Comparison of ENCODE assay signal across 11 cellular contexts in the genomic region with DNA sequence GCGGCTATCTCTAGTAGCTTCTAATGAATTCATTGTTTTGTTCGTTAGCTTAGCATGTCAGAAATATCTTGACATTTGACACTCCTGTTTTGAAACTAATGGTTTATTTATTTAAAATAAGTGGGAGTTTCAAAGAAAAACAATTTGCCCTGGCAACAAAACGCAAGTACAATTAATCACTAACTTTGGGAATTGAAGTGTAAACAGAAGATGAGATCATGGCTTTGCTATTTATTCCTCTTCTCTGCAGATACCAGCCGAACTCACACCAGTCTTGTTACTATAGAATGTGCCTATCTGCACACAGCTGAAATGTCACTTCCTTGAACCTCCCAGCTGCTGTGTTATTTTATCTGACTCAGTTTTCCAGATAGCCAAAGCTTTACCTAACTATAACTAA. TPM values are rescaled to one million over a fixed set of nuclear protein-coding genes. Genes with fewer than 3 reads are reported as not detected.
DNase-seq lines count a peak whose midpoint lies in the region; ATAC-seq and TF ChIP-seq lines count a peak whose summit lies in the region.
"Had no signal": no experiment of that assay in that cellular context is flagged by ENCODE, and none has a peak within 500 bp of the region (broad histone marks: within the 10 kb centered on the region; RNA-seq: fewer than 3 reads in every experiment).

No MANE protein-coding gene starts in this region.

- H3K4me3 ChIP-seq in epithelial cell of proximal tubule (ENCODE audit: low read depth, low read length): no peak overlapping the region
- H3K4me3 ChIP-seq in muscle layer of duodenum (ENCODE audit: low read depth in 1 of 2, low read length in 2 of 2): no peak overlapping the region
- no peak overlapping the region for H3K4me3 ChIP-seq in SJCRH30

- H3K9me3 Mint-ChIP-seq in activated T-helper 2 cell treated with anti-CD3 and anti-CD28 coated beads, Interferon-gamma antibody, Interleukin-2, Interleukin-4, amounts not matched to agents 10 μg/mL and 5 μg/mL and 100 μg/mL, durations not matched to agents 14 hours and 24 hours and 36 hours: no peaks in the 10 kb centered on the region

- no peak overlapping the region for H3K27ac Mint-ChIP-seq in activated T-helper 2 cell treated with anti-CD3 and anti-CD28 coated beads, Interferon-gamma antibody, Interleukin-2, Interleukin-4, amounts not matched to agents 10 μg/mL and 5 μg/mL and 100 μg/mL, durations not matched to agents 14 hours and 24 hours and 36 hours
- H3K27ac Mint-ChIP-seq: naive thymus-derived CD4-positive, alpha-beta T cell had no signal

- no peaks in the 10 kb centered on the region for H3K4me1 Mint-ChIP-seq in activated T-helper 2 cell treated with anti-CD3 and anti-CD28 coated beads, Interferon-gamma antibody, Interleukin-2, Interleukin-4, amounts not matched to agents 10 μg/mL and 5 μg/mL and 100 μg/mL, durations not matched to agents 14 hours and 24 hours and 36 hours (ENCODE audit: low read depth)
- H3K4me1 Mint-ChIP-seq: naive thymus-derived CD4-positive, alpha-beta T cell had no signal

- DNase-seq in AG08396 (ENCODE audit: low spot score): peak; percentile 42
- DNase-seq in M059J (ENCODE audit: low read depth): peak; percentile 92
- DNase-seq in epithelial cell of proximal tubule (ENCODE audit: low read depth): peak; percentile 83
- no peak for DNase-seq in activated T-helper 2 cell treated with anti-CD3 and anti-CD28 coated beads, Interferon-gamma antibody, Interleukin-2, Interleukin-4, amounts not matched to agents 10 μg/mL and 5 μg/mL and 100 μg/mL, durations not matched to agents 14 hours and 24 hours and 36 hours (ENCODE audit: low spot score)
- DNase-seq in SJCRH30: no peak
- no peak for DNase-seq in inferior parietal cortex (ENCODE audit: extremely low spot score)
- DNase-seq: naive thymus-derived CD4-positive, alpha-beta T cell; NCI-H1092 had no signal

- H3K36me3 Mint-ChIP-seq in activated T-helper 2 cell treated with anti-CD3 and anti-CD28 coated beads, Interferon-gamma antibody, Interleukin-2, Interleukin-4, amounts not matched to agents 10 μg/mL and 5 μg/mL and 100 μg/mL, durations not matched to agents 14 hours and 24 hours and 36 hours (ENCODE audit: low read depth): no peaks in the 10 kb centered on the region
- H3K36me3 Mint-ChIP-seq: naive thymus-derived CD4-positive, alpha-beta T cell had no signal

- no peak for TF ChIP-seq POLR2A in GM18505 (IDR thresholded peaks at IDR 0.05; ENCODE audit: borderline replicate concordance, extremely low read depth, insufficient read depth, insufficient read length)

- no peak for ATAC-seq in GM18505 (IDR thresholded peaks at IDR 0.05; ENCODE audit: unreplicated experiment)
- ATAC-seq: naive thymus-derived CD4-positive, alpha-beta T cell; SK-N-SH treated with all-trans-retinoic acid at 6 μM for 48 hours had no signal

- H3K9me3 ChIP-seq in muscle layer of duodenum (ENCODE audit: control insufficient read depth in 1 of 2, low read length in 2 of 2) (peaks cover under 1 to 1% of the 10 kb centered on the region in 2 donors), SJCRH30 (replicated peaks) (no peaks in the 10 kb centered on the region)

- no peak overlapping the region for H3K4me3 Mint-ChIP-seq in activated T-helper 2 cell treated with anti-CD3 and anti-CD28 coated beads, Interferon-gamma antibody, Interleukin-2, Interleukin-4, amounts not matched to agents 10 μg/mL and 5 μg/mL and 100 μg/mL, durations not matched to agents 14 hours and 24 hours and 36 hours (ENCODE audit: low read depth)
- H3K4me3 Mint-ChIP-seq: naive thymus-derived CD4-positive, alpha-beta T cell had no signal

- peaks cover 0 to 5% of the 10 kb centered on the region in 2 donors for H3K36me3 ChIP-seq in muscle layer of duodenum (ENCODE audit: control insufficient read depth in 1 of 2, insufficient read depth in 2 of 2, low read length in 2 of 2)
- no peaks in the 10 kb centered on the region for H3K36me3 ChIP-seq in SJCRH30

- TF ChIP-seq CTCF in epithelial cell of proximal tubule (conservative IDR thresholded peaks at IDR 0.05; ENCODE audit: low read depth, low read length): no peak

- intact Hi-C loops in activated T-helper 2 cell treated with anti-CD3 and anti-CD28 coated beads, Interferon-gamma antibody, Interleukin-2, Interleukin-4, amounts not matched to agents 10 μg/mL and 5 μg/mL and 100 μg/mL, durations not matched to agents 14 hours and 24 hours and 36 hours (cut with micrococcal nuclease): no loop called here

- H3K4me1 ChIP-seq in muscle layer of duodenum (ENCODE audit: control insufficient read depth in 1 of 2, insufficient read depth in 2 of 2, low read length in 2 of 2): peaks cover 0 to 27% of the 10 kb centered on the region in 2 donors
- H3K4me1 ChIP-seq in SJCRH30: no peaks in the 10 kb centered on the region

- H3K27me3 ChIP-seq in muscle layer of duodenum (ENCODE audit: low read depth, low read length): no peaks in the 10 kb centered on the region
- H3K27me3 ChIP-seq in SJCRH30: no peaks in the 10 kb centered on the region

- peaks cover 39% of the 10 kb centered on the region for H3K27me3 Mint-ChIP-seq in activated T-helper 2 cell treated with anti-CD3 and anti-CD28 coated beads, Interferon-gamma antibody, Interleukin-2, Interleukin-4, amounts not matched to agents 10 μg/mL and 5 μg/mL and 100 μg/mL, durations not matched to agents 14 hours and 24 hours and 36 hours (ENCODE audit: low read depth)

- H3K27ac ChIP-seq in muscle layer of duodenum (ENCODE audit: low read length) (peak overlapping the region; percentile 47), SJCRH30 (no peak overlapping the region)

RNA-seq across cellular contexts. Expression of gene MASP1, which starts 27.5 kb away (rescaled TPM):
- total RNA-seq in M059J (2014; rRNA removed; shearing (Covaris generic)): 1.2 and 3.3 TPM in 2 replicates
- not detected in 2 replicates for total RNA-seq in epithelial cell of proximal tubule
- total RNA-seq in activated T-helper 2 cell treated with anti-CD3 and anti-CD28 coated beads, Interferon-gamma antibody, Interleukin-2, Interleukin-4, amounts not matched to agents 10 μg/mL and 5 μg/mL and 100 μg/mL, durations not matched to agents 14 hours and 24 hours and 36 hours: not detected in 2 replicates
- total RNA-seq in SJCRH30 (2014; rRNA removed; shearing (Covaris generic)): 0.34 TPM in 1 of 2 replicates, not detected in the other
- total RNA-seq: naive thymus-derived CD4-positive, alpha-beta T cell had no signal

Comparison
In these comparisons a context has a peak if more than half of its experiments do, and no peak if none do; other contexts are left out.
1. DNase-seq: peak in AG08396 (single experiment), M059J (single experiment) and epithelial cell of proximal tubule (single experiment); none in activated T-helper 2 cell treated with anti-CD3 and anti-CD28 coated beads, Interferon-gamma antibody, Interleukin-2, Interleukin-4, amounts not matched to agents 10 μg/mL and 5 μg/mL and 100 μg/mL, durations not matched to agents 14 hours and 24 hours and 36 hours (single experiment), SJCRH30 (0 of 2) and inferior parietal cortex (single experiment).